18 cellular contexts compared by ENCODE assay signal in the genomic region with DNA sequence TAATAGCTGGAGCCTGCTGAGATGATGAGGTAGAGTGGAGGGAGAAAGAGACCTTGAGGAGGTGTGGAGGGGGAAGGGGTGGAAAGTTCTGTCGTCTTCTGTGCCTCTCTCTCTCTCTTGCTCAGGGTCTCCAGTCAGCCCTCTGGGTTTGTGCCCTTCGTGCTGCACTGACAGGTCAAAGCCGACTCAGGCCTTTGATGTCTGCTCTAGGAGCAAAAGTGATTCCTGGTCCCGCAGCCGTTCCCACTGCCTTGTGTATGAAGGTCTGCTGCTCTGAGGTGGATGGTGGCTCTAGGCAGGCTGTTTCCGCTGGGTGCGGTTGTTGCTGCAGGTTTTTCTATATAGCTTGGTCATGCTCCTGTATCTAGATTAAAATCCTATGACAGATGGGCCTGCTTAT.
"Had no signal": no experiment of that assay in that cellular context is flagged by ENCODE, and none has a peak within 500 bp of the region (broad histone marks: within the 10 kb centered on the region; RNA-seq: fewer than 3 reads in every experiment).

No MANE protein-coding gene starts in this region.

- H3K27ac ChIP-seq: brain microvascular endothelial cell, coronary artery, gastrocnemius medialis, lower lobe of right lung, ovary, spleen, thoracic aorta had no signal

- H3K27me3 ChIP-seq: brain microvascular endothelial cell, gastrocnemius medialis, heart left ventricle, ovary, spleen had no signal

- H3K4me1 Mint-ChIP-seq: activated T-helper 17 cell treated with anti-CD3 and anti-CD28 coated beads, Interleukin-2, amount 50 U/mL, for 72 hours had no signal

- H3K27ac Mint-ChIP-seq: activated B cell treated with CpG ODN at 0.5 μM for 24 hours; activated CD4-positive, alpha-beta memory T cell treated with anti-CD3 and anti-CD28 coated beads for 36 hours; activated T-helper 17 cell treated with anti-CD3 and anti-CD28 coated beads, Interleukin-2, amount 50 U/mL, for 72 hours; stimulated activated naive B cell treated with anti-CD40 and anti-IgM and Interleukin-4, amounts not matched to agents 10 μg/mL and 1 μg/mL and 100 μg/mL, for 72 hours had no signal

- H3K9me3 Mint-ChIP-seq: activated B cell treated with CpG ODN at 0.5 μM for 24 hours; activated CD4-positive, alpha-beta memory T cell treated with anti-CD3 and anti-CD28 coated beads for 36 hours; activated T-helper 17 cell treated with anti-CD3 and anti-CD28 coated beads, Interleukin-2, amount 50 U/mL, for 72 hours; neural crest cell; stimulated activated naive B cell treated with anti-CD40 and anti-IgM and Interleukin-4, amounts not matched to agents 10 μg/mL and 1 μg/mL and 100 μg/mL, for 72 hours had no signal

- H3K4me3 Mint-ChIP-seq: activated B cell treated with CpG ODN at 0.5 μM for 24 hours; activated CD4-positive, alpha-beta memory T cell treated with anti-CD3 and anti-CD28 coated beads for 36 hours; activated T-helper 17 cell treated with anti-CD3 and anti-CD28 coated beads, Interleukin-2, amount 50 U/mL, for 72 hours; neural crest cell; stimulated activated naive B cell treated with anti-CD40 and anti-IgM and Interleukin-4, amounts not matched to agents 10 μg/mL and 1 μg/mL and 100 μg/mL, for 72 hours had no signal

- H3K9me3 ChIP-seq: gastrocnemius medialis, heart left ventricle, lower lobe of right lung, ovary, thoracic aorta had no signal

- H3K36me3 Mint-ChIP-seq: activated CD4-positive, alpha-beta memory T cell treated with anti-CD3 and anti-CD28 coated beads for 36 hours; stimulated activated naive B cell treated with anti-CD40 and anti-IgM and Interleukin-4, amounts not matched to agents 10 μg/mL and 1 μg/mL and 100 μg/mL, for 72 hours had no signal

- H3K27me3 Mint-ChIP-seq: activated CD4-positive, alpha-beta memory T cell treated with anti-CD3 and anti-CD28 coated beads for 36 hours; activated T-helper 17 cell treated with anti-CD3 and anti-CD28 coated beads, Interleukin-2, amount 50 U/mL, for 72 hours; stimulated activated naive B cell treated with anti-CD40 and anti-IgM and Interleukin-4, amounts not matched to agents 10 μg/mL and 1 μg/mL and 100 μg/mL, for 72 hours had no signal

- ATAC-seq: activated T-helper 17 cell treated with anti-CD3 and anti-CD28 coated beads, Interleukin-2, amount 50 U/mL, for 72 hours; gastrocnemius medialis; lower lobe of right lung; stimulated activated naive B cell treated with anti-CD40 and anti-IgM and Interleukin-4, amounts not matched to agents 10 μg/mL and 1 μg/mL and 100 μg/mL, for 72 hours had no signal

- H3K4me3 ChIP-seq: coronary artery, gastrocnemius medialis, heart left ventricle, lower lobe of right lung, ovary, spleen, thoracic aorta had no signal

- DNase-seq: activated B cell treated with CpG ODN at 0.5 μM for 24 hours; activated CD4-positive, alpha-beta memory T cell treated with anti-CD3 and anti-CD28 coated beads for 36 hours; activated CD4-positive, alpha-beta T cell treated with anti-CD3 and anti-CD28 coated beads for 4 hours; activated naive CD4-positive, alpha-beta T cell; anterior cingulate cortex; brain microvascular endothelial cell; central memory CD4-positive, alpha-beta T cell; gastrocnemius medialis; heart left ventricle; lower lobe of right lung; midbrain; ovary; spleen; stimulated activated naive B cell treated with anti-CD40 and anti-IgM and Interleukin-4, amounts not matched to agents 10 μg/mL and 1 μg/mL and 100 μg/mL, for 72 hours had no signal

- H3K36me3 ChIP-seq: brain microvascular endothelial cell, gastrocnemius medialis, heart left ventricle, lower lobe of right lung, ovary, spleen, thoracic aorta had no signal
